Comparison of ENCODE assay signal across 16 cellular contexts in the genomic region with DNA sequence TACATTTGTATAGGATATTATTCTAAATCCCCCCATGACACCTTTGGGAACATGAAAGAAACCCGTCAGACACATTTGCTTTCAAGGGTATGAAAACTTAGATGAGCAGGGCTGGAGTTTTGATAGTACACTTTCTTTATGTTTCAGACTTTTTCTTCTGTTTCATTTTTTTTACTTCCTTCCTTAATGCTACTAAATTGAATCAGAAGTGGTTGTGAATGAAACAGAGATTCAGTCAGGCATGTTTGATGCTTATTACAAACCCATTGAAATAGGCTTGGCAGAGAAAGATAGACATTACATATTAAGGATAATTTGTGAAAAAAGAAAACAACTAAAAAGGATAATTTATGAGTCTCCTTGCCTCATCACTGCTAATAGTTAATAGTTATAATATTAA.
DNase-seq lines count a peak whose midpoint lies in the region; ATAC-seq and TF ChIP-seq lines count a peak whose summit lies in the region.
"Had no signal": no experiment of that assay in that cellular context is flagged by ENCODE, and none has a peak within 500 bp of the region (broad histone marks: within the 10 kb centered on the region; RNA-seq: fewer than 3 reads in every experiment).

No MANE protein-coding gene starts in this region.

- no peak for ATAC-seq in activated naive CD8-positive, alpha-beta T cell treated with anti-CD3 and anti-CD28 coated beads, Interleukin-2, amount 50 U/mL, for 24 hours
- no peak for ATAC-seq in stimulated activated naive B cell treated with anti-CD40 and anti-IgM and Interleukin-4, amounts not matched to agents 10 μg/mL and 1 μg/mL and 100 μg/mL, for 72 hours (replicated peaks)
- ATAC-seq: K562 had no signal

- H3K27me3 Mint-ChIP-seq in activated naive CD8-positive, alpha-beta T cell: no peaks in the 10 kb centered on the region
- H3K27me3 Mint-ChIP-seq in activated naive CD8-positive, alpha-beta T cell treated with anti-CD3 and anti-CD28 coated beads, Interleukin-2, amount 50 U/mL, for 24 hours: no peaks in the 10 kb centered on the region
- H3K27me3 Mint-ChIP-seq in T-helper 2 cell treated with Interferon-gamma antibody and Interleukin-4, amounts not matched to agents 5 μg/mL and 100 μg/mL, for 36 hours (ENCODE audit: low read depth): no peaks in the 10 kb centered on the region
- H3K27me3 Mint-ChIP-seq in stimulated activated naive B cell treated with anti-CD40 and anti-IgM and Interleukin-4, amounts not matched to agents 10 μg/mL and 1 μg/mL and 100 μg/mL, for 72 hours: no peaks in the 10 kb centered on the region

- no peaks in the 10 kb centered on the region for H3K9me3 Mint-ChIP-seq in activated naive CD8-positive, alpha-beta T cell (ENCODE audit: low read depth)
- H3K9me3 Mint-ChIP-seq in activated naive CD8-positive, alpha-beta T cell treated with anti-CD3 and anti-CD28 coated beads, Interleukin-2, amount 50 U/mL, for 24 hours: no peaks in the 10 kb centered on the region
- peaks cover 5% of the 10 kb centered on the region for H3K9me3 Mint-ChIP-seq in T-helper 2 cell treated with Interferon-gamma antibody and Interleukin-4, amounts not matched to agents 5 μg/mL and 100 μg/mL, for 36 hours
- H3K9me3 Mint-ChIP-seq in stimulated activated naive B cell treated with anti-CD40 and anti-IgM and Interleukin-4, amounts not matched to agents 10 μg/mL and 1 μg/mL and 100 μg/mL, for 72 hours: no peaks in the 10 kb centered on the region

- H3K27ac Mint-ChIP-seq in activated naive CD8-positive, alpha-beta T cell: peak overlapping the region; percentile 61
- no peak overlapping the region for H3K27ac Mint-ChIP-seq in activated naive CD8-positive, alpha-beta T cell treated with anti-CD3 and anti-CD28 coated beads, Interleukin-2, amount 50 U/mL, for 24 hours
- peak overlapping the region; percentile 72 for H3K27ac Mint-ChIP-seq in T-helper 2 cell treated with Interferon-gamma antibody and Interleukin-4, amounts not matched to agents 5 μg/mL and 100 μg/mL, for 36 hours
- peak overlapping the region; percentile 20 for H3K27ac Mint-ChIP-seq in stimulated activated naive B cell treated with anti-CD40 and anti-IgM and Interleukin-4, amounts not matched to agents 10 μg/mL and 1 μg/mL and 100 μg/mL, for 72 hours

- DNase-seq in activated naive CD8-positive, alpha-beta T cell treated with anti-CD3 and anti-CD28 coated beads, Interleukin-2, amount 50 U/mL, for 24 hours: no peak
- DNase-seq in GM13977 (ENCODE audit: low spot score) (peak; percentile 16), NCI-H748 treated with DMSO at 0.1 percent for 48 hours (lab: John Stamatoyannopoulos, UW) (no peak), DMS53 treated with DMSO at 0.1 percent for 48 hours (lab: John Stamatoyannopoulos, UW; ENCODE audit: unreplicated experiment) (no peak)
- no peak for DNase-seq in T-helper 2 cell treated with Interferon-gamma antibody and Interleukin-4, amounts not matched to agents 5 μg/mL and 100 μg/mL, for 36 hours (ENCODE audit: low spot score)
- no peak for DNase-seq in stimulated activated naive B cell treated with anti-CD40 and anti-IgM and Interleukin-4, amounts not matched to agents 10 μg/mL and 1 μg/mL and 100 μg/mL, for 72 hours
- DNase-seq: ACHN, C1 segment of cervical spinal cord, DMS79, NCI-H1417, NCI-H187, NCI-H2227 treated with DMSO at 0.1 percent for 48 hours, NCI-H524, PC-9 had no signal

- in situ Hi-C loops in GM13977 (cut with MboI; ENCODE audit: low pct_unique_long_range_greater_than_20kb, low sequenced_read_pairs, unreplicated experiment): no loop called here

- H3K4me3 Mint-ChIP-seq in activated naive CD8-positive, alpha-beta T cell: no peak overlapping the region
- no peak overlapping the region for H3K4me3 Mint-ChIP-seq in activated naive CD8-positive, alpha-beta T cell treated with anti-CD3 and anti-CD28 coated beads, Interleukin-2, amount 50 U/mL, for 24 hours
- no peak overlapping the region for H3K4me3 Mint-ChIP-seq in T-helper 2 cell treated with Interferon-gamma antibody and Interleukin-4, amounts not matched to agents 5 μg/mL and 100 μg/mL, for 36 hours
- no peak overlapping the region for H3K4me3 Mint-ChIP-seq in stimulated activated naive B cell treated with anti-CD40 and anti-IgM and Interleukin-4, amounts not matched to agents 10 μg/mL and 1 μg/mL and 100 μg/mL, for 72 hours

- no peak for TF ChIP-seq CTCF in GM13977 (IDR thresholded peaks at IDR 0.05; ENCODE audit: extremely low read depth, insufficient read depth, missing control alignments)

- peaks cover 21% of the 10 kb centered on the region for H3K4me1 Mint-ChIP-seq in activated naive CD8-positive, alpha-beta T cell (ENCODE audit: low read depth)
- H3K4me1 Mint-ChIP-seq in activated naive CD8-positive, alpha-beta T cell treated with anti-CD3 and anti-CD28 coated beads, Interleukin-2, amount 50 U/mL, for 24 hours: peaks cover 17% of the 10 kb centered on the region
- peaks cover 37% of the 10 kb centered on the region for H3K4me1 Mint-ChIP-seq in T-helper 2 cell treated with Interferon-gamma antibody and Interleukin-4, amounts not matched to agents 5 μg/mL and 100 μg/mL, for 36 hours (ENCODE audit: low read depth)
- peaks cover 8 to 36% of the 10 kb centered on the region in 2 donors for H3K4me1 Mint-ChIP-seq in stimulated activated naive B cell treated with anti-CD40 and anti-IgM and Interleukin-4, amounts not matched to agents 10 μg/mL and 1 μg/mL and 100 μg/mL, for 72 hours

- H3K36me3 Mint-ChIP-seq in activated naive CD8-positive, alpha-beta T cell: peaks cover 6% of the 10 kb centered on the region
- H3K36me3 Mint-ChIP-seq in activated naive CD8-positive, alpha-beta T cell treated with anti-CD3 and anti-CD28 coated beads, Interleukin-2, amount 50 U/mL, for 24 hours (ENCODE audit: low read depth): peaks cover 17% of the 10 kb centered on the region
- H3K36me3 Mint-ChIP-seq in T-helper 2 cell treated with Interferon-gamma antibody and Interleukin-4, amounts not matched to agents 5 μg/mL and 100 μg/mL, for 36 hours (ENCODE audit: low read depth): peaks cover 40% of the 10 kb centered on the region
- peaks cover 9 to 19% of the 10 kb centered on the region in 2 donors for H3K36me3 Mint-ChIP-seq in stimulated activated naive B cell treated with anti-CD40 and anti-IgM and Interleukin-4, amounts not matched to agents 10 μg/mL and 1 μg/mL and 100 μg/mL, for 72 hours
